In the genomic region with DNA sequence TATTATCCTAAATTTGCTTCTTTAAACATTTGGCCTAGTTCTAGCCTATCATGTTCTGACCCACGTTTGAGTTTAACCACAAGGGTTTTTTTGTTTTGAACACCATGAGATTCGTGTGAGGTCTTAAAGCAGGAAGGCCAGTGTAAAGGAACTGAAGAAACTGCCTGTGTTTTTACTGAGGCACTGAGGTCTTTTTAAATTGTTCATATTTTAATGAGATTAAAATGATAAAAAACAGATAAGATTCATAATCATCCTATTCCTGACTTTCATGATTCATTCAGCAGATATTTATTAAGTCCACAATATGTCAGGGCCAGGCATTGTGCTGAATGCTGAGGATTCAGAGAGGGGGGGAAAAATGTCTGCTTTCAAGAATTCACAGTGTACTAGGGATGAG, we compare ENCODE assay signal across 8 cellular contexts. TPM values are rescaled to one million over a fixed set of nuclear protein-coding genes. Genes with fewer than 3 reads are reported as not detected.
A peak's percentile ranks its signal among the peaks of the same experiment; 100 is the strongest.
DNase-seq lines count a peak whose midpoint lies in the region; ATAC-seq, FAIRE-seq and TF ChIP-seq lines count a peak whose summit lies in the region.
"Had no signal": no experiment of that assay in that cellular context is flagged by ENCODE, and none has a peak within 500 bp of the region (broad histone marks: within the 10 kb centered on the region; RNA-seq: fewer than 3 reads in every experiment).

No MANE protein-coding gene starts in this region.

- peak; percentile 88 for FAIRE-seq in pancreas (lab: Jason Lieb, UNC)
- FAIRE-seq: TTC549 had no signal

- H3K4me1 ChIP-seq in Loucy (ENCODE audit: insufficient read depth, low read length, poor library complexity, severe bottlenecking) (peaks cover 28% of the 10 kb centered on the region), pancreas (peaks cover 0 to 18% (median 8%) of the 10 kb centered on the region in 3 donors)

- H3F3A ChIP-seq in Loucy (ENCODE audit: low read depth): no peaks in the 10 kb centered on the region

- H3K36me3 ChIP-seq in Loucy (ENCODE audit: insufficient read depth, low read length) (no peaks in the 10 kb centered on the region), brain microvascular endothelial cell (replicated peaks) (no peaks in the 10 kb centered on the region), pancreas (no peaks in the 10 kb centered on the region)

- no peaks in the 10 kb centered on the region for H3K27me3 ChIP-seq in Loucy (ENCODE audit: insufficient read depth, low read length, poor library complexity, severe bottlenecking)
- H3K27me3 ChIP-seq in brain microvascular endothelial cell (replicated peaks): no peaks in the 10 kb centered on the region
- H3K27me3 ChIP-seq in pancreas: peaks cover 0 to 6% (median 0%) of the 10 kb centered on the region in 4 donors

- ATAC-seq in GM18870 (IDR thresholded peaks at IDR 0.05; ENCODE audit: unreplicated experiment) (peak; percentile 44), pancreas (no peak)

- in situ Hi-C loops in brain microvascular endothelial cell (cut with HindIII; ENCODE audit: low pct_ligation_motif_present, low sequenced_read_pairs): no loop called here

- DNase-seq in brain microvascular endothelial cell: peak; percentile 55
- DNase-seq in pancreas: no peak
- no peak for DNase-seq in cerebellar cortex (ENCODE audit: low spot score)
- DNase-seq in amygdala (lab: John Stamatoyannopoulos, UW): no peak
- DNase-seq in NCI-H82 treated with DMSO at 0.1 percent for 48 hours (lab: John Stamatoyannopoulos, UW; ENCODE audit: unreplicated experiment): no peak

- peaks cover 79% of the 10 kb centered on the region for H3K79me2 ChIP-seq in Loucy (ENCODE audit: insufficient read depth, low read length)

- H3K4me2 ChIP-seq in Loucy (ENCODE audit: low read depth, low read length, poor library complexity, severe bottlenecking): peak overlapping the region; percentile 96

- H3K9ac ChIP-seq in Loucy (ENCODE audit: low read depth, low read length, poor library complexity, severe bottlenecking): peak overlapping the region; percentile 89

- no peaks in the 10 kb centered on the region for H3K9me2 ChIP-seq in Loucy (replicated peaks; ENCODE audit: low read depth, low read length)

- H2AFZ ChIP-seq in Loucy (ENCODE audit: low read length): no peak overlapping the region

- intact Hi-C loops in pancreas (cut with DNase I): loop anchor here in 1 of 3 donors (10.0 kb wide), 1 partner anchor 181 kb away; no protein-coding TSS in a partner anchor

- WGBS in pancreas, 2 donors: 12% methylated on average over 2 of the region's 2 CpGs

- H3K9me3 ChIP-seq in Loucy (ENCODE audit: insufficient read depth, low read depth, low read length): no peaks in the 10 kb centered on the region
- no peaks in the 10 kb centered on the region for H3K9me3 ChIP-seq in pancreas

- peak overlapping the region; percentile 86 for H3K4me3 ChIP-seq in Loucy (ENCODE audit: low read length, poor library complexity, severe bottlenecking)
- no peak overlapping the region for H3K4me3 ChIP-seq in brain microvascular endothelial cell (ENCODE audit: low read depth, low read length)
- H3K4me3 ChIP-seq in pancreas: no peak overlapping the region

- H4K20me1 ChIP-seq in Loucy (ENCODE audit: insufficient read depth, low read length, poor library complexity, severe bottlenecking): peaks cover 67% of the 10 kb centered on the region

- TF ChIP-seq CTCF in Loucy (conservative IDR thresholded peaks at IDR 0.05; ENCODE audit: low read length) (no peak), brain microvascular endothelial cell (IDR thresholded peaks at IDR 0.05; ENCODE audit: low read depth, low read length, missing control alignments) (no peak), pancreas (IDR thresholded peaks at IDR 0.05) (no peak)

- H3K27ac ChIP-seq in brain microvascular endothelial cell (peak overlapping the region; percentile 44), pancreas (peak overlapping the region in 1 of 4 donors; percentile 9)

RNA-seq across cellular contexts. Expression of a gene that starts 3.2 kb away (rescaled TPM):
- 10 to 100 TPM; 15.0 to 29.8 (median 18.9) TPM for total RNA-seq in pancreas
- 10 to 100 TPM in 1 of 2 donors, 1 to 10 TPM in 1; 4.8 to 15.0 TPM for polyA plus RNA-seq in pancreas
